In genomic region chr2:195555971-195556370, GRCh38 we compare ENCODE assay signal across 24 cellular contexts.
"Had no signal": no experiment of that assay in that cellular context is flagged by ENCODE, and none has a peak within 500 bp of the region (broad histone marks: within the 10 kb centered on the region; RNA-seq: fewer than 3 reads in every experiment).

No MANE protein-coding gene starts in this region.

- FAIRE-seq: endometrium, pancreas had no signal

- H3K27me3 ChIP-seq: adrenal gland, ascending aorta, brain microvascular endothelial cell, heart right ventricle, pancreas, right atrium auricular region, tibial artery had no signal

- ATAC-seq: heart right ventricle; left cardiac atrium; pancreas; psoas muscle; stimulated activated naive CD8-positive, alpha-beta T cell treated with anti-CD3 and anti-CD28 coated beads, Interleukin-15, amount 100 ng/mL, for 72 hours had no signal

- H3K36me3 ChIP-seq: adrenal gland, ascending aorta, brain microvascular endothelial cell, heart right ventricle, pancreas, right atrium auricular region, tibial artery had no signal

- H3K4me3 Mint-ChIP-seq: activated naive CD8-positive, alpha-beta T cell; activated T-helper 1 cell treated with anti-CD3 and anti-CD28 coated beads, Interleukin-12 subunit alpha, Interleukin-12 subunit beta, Interleukin-2, Interleukin-4 antibody, amounts not matched to agents 30 ng/mL and 10 ng/mL and 1 ng/mL, durations not matched to agents 14 hours and 24 hours and 36 hours; dendritic cell treated with granulocyte-macrophage colony-stimulating factor and Interleukin-4, amounts not matched to agents 40 ng/mL and 50 ng/mL, for 4 days; nephron progenitor cell had no signal

- H3K4me3 ChIP-seq: adrenal gland, ascending aorta, heart right ventricle, pancreas, psoas muscle, right atrium auricular region, tibial artery had no signal

- H3K27me3 Mint-ChIP-seq: activated naive CD8-positive, alpha-beta T cell; dendritic cell treated with granulocyte-macrophage colony-stimulating factor and Interleukin-4, amounts not matched to agents 40 ng/mL and 50 ng/mL, for 4 days; stimulated activated naive CD8-positive, alpha-beta T cell treated with anti-CD3 and anti-CD28 coated beads, Interleukin-15, amount 100 ng/mL, for 72 hours had no signal

- DNase-seq: activated CD4-positive, alpha-beta T cell treated with anti-CD3 and anti-CD28 coated beads, Interleukin-2, amount 50 U/mL, for 1 hour; activated CD4-positive, CD25-positive, alpha-beta regulatory T cell; activated gamma-delta T cell treated with Interleukin-2 at 50 U/mL for 16 hours; adrenal gland; brain microvascular endothelial cell; caudate nucleus; effector CD4-positive, alpha-beta T cell; heart right ventricle; islet precursor cell; left cardiac atrium; midbrain; nephron progenitor cell; pancreas; psoas muscle; stimulated activated CD4-positive, alpha-beta T cell treated with anti-CD3 and anti-CD28 coated beads, Interleukin-12 subunit alpha, Interleukin-12 subunit beta, amount 100 ng/mL, for 4 hours; stimulated activated CD4-positive, alpha-beta T cell treated with anti-CD3 and anti-CD28 coated beads, Interleukin-4, amount 100 ng/mL, for 4 hours; stimulated activated naive CD8-positive, alpha-beta T cell treated with anti-CD3 and anti-CD28 coated beads, Interleukin-15, amount 100 ng/mL, for 72 hours; tibial artery had no signal

- H3K27ac ChIP-seq: adrenal gland, ascending aorta, brain microvascular endothelial cell, heart right ventricle, pancreas, psoas muscle, right atrium auricular region, tibial artery had no signal

- H3K27ac Mint-ChIP-seq: activated T-helper 1 cell treated with anti-CD3 and anti-CD28 coated beads, Interleukin-12 subunit alpha, Interleukin-12 subunit beta, Interleukin-2, Interleukin-4 antibody, amounts not matched to agents 30 ng/mL and 10 ng/mL and 1 ng/mL, durations not matched to agents 14 hours and 24 hours and 36 hours; dendritic cell treated with granulocyte-macrophage colony-stimulating factor and Interleukin-4, amounts not matched to agents 40 ng/mL and 50 ng/mL, for 4 days; nephron progenitor cell; stimulated activated naive CD8-positive, alpha-beta T cell treated with anti-CD3 and anti-CD28 coated beads, Interleukin-15, amount 100 ng/mL, for 72 hours had no signal

- H3K4me1 ChIP-seq: adrenal gland, ascending aorta, pancreas, psoas muscle, right atrium auricular region, tibial artery had no signal

- H3K9me3 Mint-ChIP-seq: dendritic cell treated with granulocyte-macrophage colony-stimulating factor and Interleukin-4, amounts not matched to agents 40 ng/mL and 50 ng/mL, for 4 days; nephron progenitor cell had no signal

- H3K4me1 Mint-ChIP-seq: nephron progenitor cell had no signal

- H3K9me3 ChIP-seq: adrenal gland, ascending aorta, heart right ventricle, pancreas, psoas muscle, right atrium auricular region, tibial artery had no signal
